In the genomic region with DNA sequence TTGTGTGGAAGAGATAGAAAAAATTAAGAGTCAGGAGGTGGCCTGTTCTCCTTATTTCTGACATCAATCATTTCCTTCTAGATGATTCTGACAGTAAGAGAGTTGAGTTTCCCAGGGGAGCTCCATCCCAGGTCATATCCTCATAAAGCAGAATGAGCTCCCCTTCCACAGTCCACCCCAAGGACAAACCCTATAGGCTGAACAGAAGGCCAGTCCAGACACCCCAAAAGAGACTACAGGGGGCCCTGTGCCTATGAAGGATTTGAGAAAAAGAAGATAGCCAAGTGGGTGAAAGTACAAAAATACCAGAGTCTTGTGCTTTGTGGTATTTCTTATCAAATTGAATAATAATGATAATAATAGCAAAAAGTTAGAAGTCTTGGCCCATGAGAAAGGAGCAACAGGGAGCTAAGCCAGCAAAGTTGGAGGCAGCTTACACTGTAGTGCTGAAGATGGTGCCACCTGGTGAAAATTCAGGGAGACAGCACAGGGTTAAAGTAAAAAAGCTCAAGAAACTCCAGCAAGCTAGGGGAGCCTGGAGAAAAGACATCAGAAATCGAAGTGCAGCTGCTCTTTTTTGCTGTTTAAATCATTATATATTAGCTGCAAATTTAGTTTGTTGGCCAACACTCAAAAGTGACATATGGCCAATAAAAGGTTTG, we compare ENCODE assay signal across 10 cellular contexts. TPM values are rescaled to one million over a fixed set of nuclear protein-coding genes. Genes with fewer than 3 reads are reported as not detected.
DNase-seq lines count a peak whose midpoint lies in the region; ATAC-seq and TF ChIP-seq lines count a peak whose summit lies in the region.
"Had no signal": no experiment of that assay in that cellular context is flagged by ENCODE, and none has a peak within 500 bp of the region (broad histone marks: within the 10 kb centered on the region; RNA-seq: fewer than 3 reads in every experiment).

No MANE protein-coding gene starts in this region.

- no peaks in the 10 kb centered on the region for H3K36me3 ChIP-seq in MM.1S (replicated peaks; ENCODE audit: insufficient read depth, low read length)
- no peaks in the 10 kb centered on the region for H3K36me3 ChIP-seq in CD8-positive, alpha-beta memory T cell (ENCODE audit: insufficient read depth, low read length)
- H3K36me3 ChIP-seq: pancreas had no signal

- DNase-seq in NCI-H1417 (lab: John Stamatoyannopoulos, UW): peak; percentile 5 to 64 (median 47)
- no peak for DNase-seq in NCI-H1417 treated with DMSO at 0.1 percent for 48 hours (lab: John Stamatoyannopoulos, UW)
- DNase-seq in MM.1S: peak; percentile 31
- peak; percentile 14 for DNase-seq in WTC11 (ENCODE audit: low spot score)
- peak; percentile 59 for DNase-seq in myocyte (ENCODE audit: low read depth)
- DNase-seq in stimulated activated naive CD4-positive, alpha-beta T cell treated with Interleukin-2 at 50 U/mL for 16 hours (lab: John Stamatoyannopoulos, UW): no peak
- no peak for DNase-seq in NCI-H1048 (lab: John Stamatoyannopoulos, UW)
- DNase-seq in CD8-positive, alpha-beta memory T cell: no peak
- DNase-seq: pancreas had no signal

- H3K27me3 Mint-ChIP-seq in WTC11 (ENCODE audit: low read depth): no peaks in the 10 kb centered on the region; the same call in 1 of the 2 replicates
- peaks cover 0 to 9% of the 10 kb centered on the region in 2 donors for H3K27me3 Mint-ChIP-seq in CD8-positive, alpha-beta memory T cell

- ATAC-seq in WTC11: peak; percentile 97

- H3K4me1 Mint-ChIP-seq in WTC11: peaks cover 5% of the 10 kb centered on the region
- H3K4me1 Mint-ChIP-seq in CD8-positive, alpha-beta memory T cell: no peaks in the 10 kb centered on the region

- no peak overlapping the region for H2AFZ ChIP-seq in MM.1S (ENCODE audit: low read length)

- no peak overlapping the region for H3K4me3 Mint-ChIP-seq in WTC11
- no peak overlapping the region for H3K4me3 Mint-ChIP-seq in CD8-positive, alpha-beta memory T cell

- H4K20me1 ChIP-seq in MM.1S (ENCODE audit: insufficient read depth, low read length): no peaks in the 10 kb centered on the region

- H3F3A ChIP-seq in MM.1S (ENCODE audit: insufficient read depth, low read length): no peaks in the 10 kb centered on the region

- no peak overlapping the region for H3K27ac ChIP-seq in MM.1S (ENCODE audit: low read length)
- no peak overlapping the region for H3K27ac ChIP-seq in CD8-positive, alpha-beta memory T cell (ENCODE audit: low read depth, low read length)
- H3K27ac ChIP-seq: pancreas had no signal

- no peaks in the 10 kb centered on the region for H3K9me3 ChIP-seq in MM.1S (replicated peaks; ENCODE audit: insufficient read depth, low read length)
- no peaks in the 10 kb centered on the region for H3K9me3 ChIP-seq in CD8-positive, alpha-beta memory T cell (ENCODE audit: low read length)
- H3K9me3 ChIP-seq: pancreas had no signal

- peak; percentile 31 for TF ChIP-seq CTCF in MM.1S (IDR thresholded peaks at IDR 0.05; ENCODE audit: low read length)
- TF ChIP-seq CTCF in WTC11 (IDR thresholded peaks at IDR 0.05): peak; percentile 44; the same call in 1 of the 2 replicates

- H3K27me3 ChIP-seq in MM.1S (replicated peaks; ENCODE audit: insufficient read depth, low read length): no peaks in the 10 kb centered on the region
- no peaks in the 10 kb centered on the region for H3K27me3 ChIP-seq in CD8-positive, alpha-beta memory T cell (ENCODE audit: insufficient read depth, low read length, poor library complexity, severe bottlenecking)
- H3K27me3 ChIP-seq: pancreas had no signal

- H3K4me3 ChIP-seq in MM.1S (ENCODE audit: low read length): no peak overlapping the region
- no peak overlapping the region for H3K4me3 ChIP-seq in CD8-positive, alpha-beta memory T cell (ENCODE audit: low read length)
- H3K4me3 ChIP-seq: pancreas had no signal

- H3K9me3 Mint-ChIP-seq in WTC11: peaks cover 23% of the 10 kb centered on the region
- H3K9me3 Mint-ChIP-seq in CD8-positive, alpha-beta memory T cell: peaks cover 0 to 2% (median 0%) of the 10 kb centered on the region in 5 donors

- POLR2A ChIA-PET in WTC11 (lab: Charles Lee): no interaction called here
- POLR2A ChIA-PET in CD8-positive, alpha-beta memory T cell (lab: Charles Lee): no interaction called here

- CTCF ChIA-PET in WTC11 (lab: Charles Lee): interaction anchor here (0.6 to 5.3 kb wide), 65 partner anchors 10 to 1772 kb away, joined by 3 to 97 read pairs (median 4); a partner anchor contains a TSS
- CTCF ChIA-PET in CD8-positive, alpha-beta memory T cell (lab: Charles Lee): no interaction called here

- no peaks in the 10 kb centered on the region for H3K4me1 ChIP-seq in MM.1S (ENCODE audit: low read length)
- H3K4me1 ChIP-seq in CD8-positive, alpha-beta memory T cell (ENCODE audit: insufficient read depth, low read length): no peaks in the 10 kb centered on the region
- H3K4me1 ChIP-seq: pancreas had no signal

- H3K4me2 ChIP-seq in MM.1S (ENCODE audit: low read depth, low read length): no peak overlapping the region

- no peaks in the 10 kb centered on the region for H3K79me2 ChIP-seq in MM.1S (ENCODE audit: low read length)

- H3K9ac ChIP-seq in MM.1S (ENCODE audit: low read length): no peak overlapping the region

- no peaks in the 10 kb centered on the region for H3K9me2 ChIP-seq in MM.1S (replicated peaks; ENCODE audit: insufficient read depth, low read length)

- no peak overlapping the region for H3K27ac Mint-ChIP-seq in WTC11
- H3K27ac Mint-ChIP-seq in CD8-positive, alpha-beta memory T cell: peak overlapping the region in 1 of 8 donors; percentile 22

- peaks cover 14% of the 10 kb centered on the region for H3K36me3 Mint-ChIP-seq in WTC11
- peaks cover 0 to 2% (median 0%) of the 10 kb centered on the region in 3 donors for H3K36me3 Mint-ChIP-seq in CD8-positive, alpha-beta memory T cell

TF ChIP-seq in WTC11, 78 proteins besides CTCF, POLR2A, EP300 and RAD21 (continues in another document):
- TF ChIP-seq, protein P1, sequence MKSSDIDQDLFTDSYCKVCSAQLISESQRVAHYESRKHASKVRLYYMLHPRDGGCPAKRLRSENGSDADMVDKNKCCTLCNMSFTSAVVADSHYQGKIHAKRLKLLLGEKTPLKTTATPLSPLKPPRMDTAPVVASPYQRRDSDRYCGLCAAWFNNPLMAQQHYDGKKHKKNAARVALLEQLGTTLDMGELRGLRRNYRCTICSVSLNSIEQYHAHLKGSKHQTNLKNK (CRISPR knock-in tag; IDR thresholded peaks at IDR 0.05): no peak
- TF ChIP-seq EMX1 (CRISPR knock-in tag; IDR thresholded peaks at IDR 0.05) (no peak), ELF4 (CRISPR knock-in tag; IDR thresholded peaks at IDR 0.05; ENCODE audit: low read depth) (no peak), FOXJ3 (CRISPR knock-in tag; IDR thresholded peaks at IDR 0.05; ENCODE audit: borderline replicate concordance) (no peak), ATF1 (CRISPR knock-in tag; IDR thresholded peaks at IDR 0.05) (no peak)
- TF ChIP-seq, protein P2, sequence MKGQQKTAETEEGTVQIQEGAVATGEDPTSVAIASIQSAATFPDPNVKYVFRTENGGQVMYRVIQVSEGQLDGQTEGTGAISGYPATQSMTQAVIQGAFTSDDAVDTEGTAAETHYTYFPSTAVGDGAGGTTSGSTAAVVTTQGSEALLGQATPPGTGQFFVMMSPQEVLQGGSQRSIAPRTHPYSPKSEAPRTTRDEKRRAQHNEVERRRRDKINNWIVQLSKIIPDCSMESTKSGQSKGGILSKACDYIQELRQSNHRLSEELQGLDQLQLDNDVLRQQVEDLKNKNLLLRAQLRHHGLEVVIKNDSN (CRISPR knock-in tag; IDR thresholded peaks at IDR 0.05): no peak
- TF ChIP-seq, protein P3, sequence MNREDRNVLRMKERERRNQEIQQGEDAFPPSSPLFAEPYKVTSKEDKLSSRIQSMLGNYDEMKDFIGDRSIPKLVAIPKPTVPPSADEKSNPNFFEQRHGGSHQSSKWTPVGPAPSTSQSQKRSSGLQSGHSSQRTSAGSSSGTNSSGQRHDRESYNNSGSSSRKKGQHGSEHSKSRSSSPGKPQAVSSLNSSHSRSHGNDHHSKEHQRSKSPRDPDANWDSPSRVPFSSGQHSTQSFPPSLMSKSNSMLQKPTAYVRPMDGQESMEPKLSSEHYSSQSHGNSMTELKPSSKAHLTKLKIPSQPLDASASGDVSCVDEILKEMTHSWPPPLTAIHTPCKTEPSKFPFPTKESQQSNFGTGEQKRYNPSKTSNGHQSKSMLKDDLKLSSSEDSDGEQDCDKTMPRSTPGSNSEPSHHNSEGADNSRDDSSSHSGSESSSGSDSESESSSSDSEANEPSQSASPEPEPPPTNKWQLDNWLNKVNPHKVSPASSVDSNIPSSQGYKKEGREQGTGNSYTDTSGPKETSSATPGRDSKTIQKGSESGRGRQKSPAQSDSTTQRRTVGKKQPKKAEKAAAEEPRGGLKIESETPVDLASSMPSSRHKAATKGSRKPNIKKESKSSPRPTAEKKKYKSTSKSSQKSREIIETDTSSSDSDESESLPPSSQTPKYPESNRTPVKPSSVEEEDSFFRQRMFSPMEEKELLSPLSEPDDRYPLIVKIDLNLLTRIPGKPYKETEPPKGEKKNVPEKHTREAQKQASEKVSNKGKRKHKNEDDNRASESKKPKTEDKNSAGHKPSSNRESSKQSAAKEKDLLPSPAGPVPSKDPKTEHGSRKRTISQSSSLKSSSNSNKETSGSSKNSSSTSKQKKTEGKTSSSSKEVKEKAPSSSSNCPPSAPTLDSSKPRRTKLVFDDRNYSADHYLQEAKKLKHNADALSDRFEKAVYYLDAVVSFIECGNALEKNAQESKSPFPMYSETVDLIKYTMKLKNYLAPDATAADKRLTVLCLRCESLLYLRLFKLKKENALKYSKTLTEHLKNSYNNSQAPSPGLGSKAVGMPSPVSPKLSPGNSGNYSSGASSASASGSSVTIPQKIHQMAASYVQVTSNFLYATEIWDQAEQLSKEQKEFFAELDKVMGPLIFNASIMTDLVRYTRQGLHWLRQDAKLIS (CRISPR knock-in tag; IDR thresholded peaks at IDR 0.05; ENCODE audit: borderline replicate concordance): no peak
- TF ChIP-seq, protein P4, sequence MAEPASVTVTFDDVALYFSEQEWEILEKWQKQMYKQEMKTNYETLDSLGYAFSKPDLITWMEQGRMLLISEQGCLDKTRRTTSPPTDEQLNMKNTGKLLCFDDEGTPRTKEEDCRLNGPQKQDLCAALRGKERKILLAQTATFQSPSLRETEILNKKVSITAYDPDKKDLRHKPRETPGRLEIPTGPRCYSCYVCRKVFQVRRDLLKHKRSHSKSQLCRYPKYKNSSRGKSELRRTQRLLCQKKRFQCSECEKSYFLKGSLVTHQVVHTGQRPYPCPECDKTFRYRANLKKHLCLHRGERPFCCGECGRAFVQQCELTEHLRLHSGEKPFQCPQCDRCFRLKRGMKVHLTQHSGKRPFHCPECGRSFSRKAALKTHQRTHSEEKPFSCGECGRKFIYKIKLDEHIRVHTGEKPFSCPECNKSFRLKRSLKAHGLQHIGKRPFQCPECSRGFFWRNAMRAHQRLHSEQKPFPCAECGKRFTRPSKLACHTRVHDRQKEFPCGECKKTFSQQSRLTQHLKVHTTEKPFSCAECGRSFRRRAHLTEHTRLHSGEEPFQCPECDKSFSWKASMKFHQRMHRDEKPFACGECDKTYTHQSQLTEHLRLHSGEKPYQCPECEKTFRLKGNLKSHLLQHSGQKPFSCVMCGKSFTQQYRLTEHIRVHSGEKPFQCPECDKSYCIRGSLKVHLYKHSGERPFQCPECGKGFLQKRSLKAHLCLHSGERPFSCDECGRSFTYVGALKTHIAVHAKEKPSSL (CRISPR knock-in tag; conservative IDR thresholded peaks at IDR 0.05): no peak

RNA-seq across cellular contexts. Expression of a gene that starts 35.9 kb away (rescaled TPM):
- not detected in 3 replicates for total RNA-seq in WTC11 (2021)
- total RNA-seq in myocyte: not detected in 2 replicates
- not detected for polyA plus RNA-seq in myocyte (2012)
- not detected for total RNA-seq in CD8-positive, alpha-beta memory T cell
- not detected for polyA plus RNA-seq in CD8-positive, alpha-beta memory T cell
- total RNA-seq: pancreas; T-helper 2 cell treated with Interferon-gamma antibody and Interleukin-4, amounts not matched to agents 100 ng/mL and 5 ng/mL, for 36 hours had no signal

Comparison
In these comparisons a context has a peak if more than half of its experiments do, and no peak if none do; other contexts are left out.
1. DNase-seq: peak in NCI-H1417 (3 of 3), MM.1S (single experiment), WTC11 (single experiment) and myocyte (single experiment); none in NCI-H1417 treated with DMSO at 0.1 percent for 48 hours (single experiment), stimulated activated naive CD4-positive, alpha-beta T cell treated with Interleukin-2 at 50 U/mL for 16 hours (single experiment), NCI-H1048 (single experiment) and CD8-positive, alpha-beta memory T cell (0 of 5).